ENCODE assay signal across 1 cellular context in genomic region chr13:26186141-26186870, GRCh38.
TF ChIP-seq lines count a peak whose summit lies in the region.

No MANE protein-coding gene starts in this region.

TF ChIP-seq in SK-N-SH, 30 proteins besides CTCF, POLR2A, EP300 and RAD21 (continued from another document):
- TF ChIP-seq PBX3 (IDR thresholded peaks at IDR 0.05) = no peak
- peak; percentile 27; the same call in 1 of the 2 replicates for TF ChIP-seq NRF1 (IDR thresholded peaks at IDR 0.05; ENCODE audit: low read depth, low read length)
- no peak for TF ChIP-seq GATA2 (CRISPR knock-in tag; IDR thresholded peaks at IDR 0.05)
- no peak for TF ChIP-seq MEF2A (IDR thresholded peaks at IDR 0.05; ENCODE audit: borderline replicate concordance, low read depth)
- TF ChIP-seq USF1 (IDR thresholded peaks at IDR 0.05; ENCODE audit: borderline replicate concordance, low read depth) = no peak
- no peak for TF ChIP-seq REST (IDR thresholded peaks at IDR 0.05; ENCODE audit: low read depth, low read length)
- TF ChIP-seq FOXJ3 (CRISPR knock-in tag; IDR thresholded peaks at IDR 0.05) = no peak
